In the genomic region with DNA sequence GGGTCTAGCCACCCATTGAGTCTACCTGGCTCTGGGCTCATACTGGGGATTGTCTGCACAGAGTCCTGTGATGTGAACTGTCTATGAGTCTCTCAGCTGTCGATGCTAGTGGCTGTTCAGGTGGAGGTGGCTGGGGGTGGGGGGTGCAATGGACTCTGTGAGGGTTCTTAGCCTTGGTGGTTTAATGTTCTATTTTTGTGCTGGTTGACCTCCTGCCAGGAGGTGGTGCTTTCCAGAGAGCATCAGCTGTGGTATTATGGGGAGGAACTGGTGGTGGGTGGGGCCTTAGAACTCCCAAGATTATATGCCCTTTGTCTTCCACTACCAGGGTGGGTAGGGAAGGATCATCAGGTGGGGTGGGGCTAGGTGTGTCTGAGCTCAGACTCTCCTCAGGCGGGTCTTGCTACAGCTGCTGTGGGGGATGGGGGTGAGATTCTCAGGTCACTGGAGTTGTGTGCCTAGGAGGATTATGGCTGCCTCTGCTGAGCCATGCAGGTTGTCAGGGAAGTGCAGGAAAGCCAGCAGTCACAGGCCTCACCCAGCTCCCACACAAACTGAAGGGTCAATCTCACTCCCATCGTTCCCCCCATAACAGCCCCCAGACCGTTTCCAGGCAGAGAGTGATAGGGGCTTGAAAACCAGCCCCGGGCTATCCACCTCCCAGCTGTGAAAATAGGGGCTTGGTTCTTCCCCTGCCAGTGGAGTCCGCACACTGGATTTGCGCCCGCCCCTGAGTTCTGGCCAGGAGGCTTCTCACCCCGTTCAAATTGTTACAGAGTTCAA, we compare ENCODE assay signal across 8 cellular contexts.
DNase-seq lines count a peak whose midpoint lies in the region; ATAC-seq, FAIRE-seq and TF ChIP-seq lines count a peak whose summit lies in the region.
"Not testable (repeated sequence)": the region's sequence is repeated elsewhere in the genome, so short reads cannot be mapped to it uniquely, and the experiment has no call there.

No MANE protein-coding gene starts in this region.

- intact Hi-C loops in GM12878 (cut with micrococcal nuclease; ENCODE audit: unreplicated experiment) = loop anchor here (10.0 kb wide), 1 partner anchor 1008 kb away; a partner anchor contains a TSS

- H3K79me2 ChIP-seq in GM12878 (ENCODE audit: control insufficient read depth, insufficient read depth, low read length) = not testable (repeated sequence)

- TF ChIP-seq RAD21 in GM12878 (IDR thresholded peaks at IDR 0.05; ENCODE audit: insufficient read depth, low read depth, low read length) = not testable (repeated sequence)

- peaks cover 28 to 30% of the 10 kb centered on the region in 2 donors for H3K9me3 Mint-ChIP-seq in stimulated activated naive B cell treated with anti-CD40 and anti-IgM and Interleukin-4, amounts not matched to agents 10 μg/mL and 1 μg/mL and 100 μg/mL, for 72 hours

- H3K9ac ChIP-seq in GM12878 (ENCODE audit: control insufficient read depth, insufficient read depth, low read length) = peak overlapping the region; percentile 44

- H3K27ac Mint-ChIP-seq in stimulated activated naive B cell treated with anti-CD40 and anti-IgM and Interleukin-4, amounts not matched to agents 10 μg/mL and 1 μg/mL and 100 μg/mL, for 72 hours = peak overlapping the region; percentile 88

- H3K27me3 Mint-ChIP-seq in stimulated activated naive B cell treated with anti-CD40 and anti-IgM and Interleukin-4, amounts not matched to agents 10 μg/mL and 1 μg/mL and 100 μg/mL, for 72 hours = not testable (repeated sequence)

- POLR2A ChIA-PET in GM12878 (lab: Charles Lee) = interaction anchor here (0.6 to 2.1 kb wide), 3 partner anchors 10 to 407 kb away, joined by 3 to 8 read pairs (median 3); no protein-coding TSS in a partner anchor

- in situ Hi-C loops in GM12878 (cut with MboI) = not testable (repeated sequence)

- peak overlapping the region; percentile 82 for H3K4me2 ChIP-seq in GM12878 (ENCODE audit: control insufficient read depth, insufficient read depth)

- not testable (repeated sequence) for BruUV-seq in GM12878 (replicated peaks; lab: Mats Ljungman, UMichigan)

- ATAC-seq in GM18498 (IDR thresholded peaks at IDR 0.05; ENCODE audit: unreplicated experiment) (peak; percentile 66), GM19025 (IDR thresholded peaks at IDR 0.05; ENCODE audit: low read depth, unreplicated experiment) (peak; percentile 66), GM21390 (IDR thresholded peaks at IDR 0.05; ENCODE audit: unreplicated experiment) (peak; percentile 67), HG02642 (IDR thresholded peaks at IDR 0.05; ENCODE audit: poor library complexity, unreplicated experiment) (peak; percentile 71), HG03095 (IDR thresholded peaks at IDR 0.05; ENCODE audit: unreplicated experiment) (peak; percentile 48), HG03565 (IDR thresholded peaks at IDR 0.05; ENCODE audit: unreplicated experiment) (peak; percentile 50), GM12878 (peak; percentile 80)
- peak; percentile 65 to 78 for ATAC-seq in stimulated activated naive B cell treated with anti-CD40 and anti-IgM and Interleukin-4, amounts not matched to agents 10 μg/mL and 1 μg/mL and 100 μg/mL, for 72 hours (replicated peaks)

- RAD21 ChIA-PET in GM12878 (lab: Charles Lee; ENCODE audit: unreplicated experiment) = interaction anchor here (0.5 to 3.6 kb wide), 4 partner anchors 10 to 264 kb away, joined by 3 to 18 read pairs (median 9); no protein-coding TSS in a partner anchor

- H2AFZ ChIP-seq in GM12878 (ENCODE audit: control insufficient read depth, low read depth, low read length) = peak overlapping the region; percentile 58

- not testable (repeated sequence) for TF ChIP-seq EP300 in GM12878 (IDR thresholded peaks at IDR 0.05; ENCODE audit: borderline replicate concordance in 1 of 2, control insufficient read depth in 1 of 2, low read depth in 2 of 2, low read length in 2 of 2)

- WGBS in GM12878 (ENCODE audit: insufficient coverage, insufficient replicate concordance, low lambda C conversion rate, missing lambda C conversion rate) = 22% methylated on average over 9 of the region's 9 CpGs

- not testable (repeated sequence) for H3K27me3 ChIP-seq in GM12878 (replicated peaks in 1 of 2; ENCODE audit: control insufficient read depth in 2 of 2, insufficient read depth in 2 of 2, low read length in 1 of 2)

- not testable (repeated sequence) for TF ChIP-seq CTCF in GM12878 (IDR thresholded peaks at IDR 0.05 in 2 of 3, conservative IDR thresholded peaks at IDR 0.05 in 1 of 3; ENCODE audit: control insufficient read depth in 2 of 3, extremely low read depth in 1 of 3, insufficient read depth in 1 of 3, low read depth in 3 of 3, low read length in 3 of 3)

- SMC1A ChIA-PET in GM12878 (lab: Charles Lee; ENCODE audit: uncharacterized antibody, unreplicated experiment) = interaction anchor here (0.8 to 12.9 kb wide), 12 partner anchors 9 to 404 kb away, joined by 3 to 166 read pairs (median 6); no protein-coding TSS in a partner anchor

- not testable (repeated sequence) for TF ChIP-seq POLR2A in GM12878 (IDR thresholded peaks at IDR 0.05; ENCODE audit: low read depth, low read length)

- peak overlapping the region; percentile 90 for H3K27ac ChIP-seq in GM12878 (ENCODE audit: control insufficient read depth, insufficient read depth)

- H4K20me1 ChIP-seq in GM12878 (ENCODE audit: control insufficient read depth, insufficient read depth) = not testable (repeated sequence)

- H3K4me1 Mint-ChIP-seq in stimulated activated naive B cell treated with anti-CD40 and anti-IgM and Interleukin-4, amounts not matched to agents 10 μg/mL and 1 μg/mL and 100 μg/mL, for 72 hours = peaks cover 63 to 85% of the 10 kb centered on the region in 2 donors

- CTCF ChIA-PET in GM12878 (lab: Yijun Ruan, JAX) = interaction anchor here (1.1 to 2.8 kb wide), 8 partner anchors 9 to 442 kb away, joined by 3 to 27 read pairs (median 4); no protein-coding TSS in a partner anchor

- not testable (repeated sequence) for FAIRE-seq in GM12878 (lab: Jason Lieb, UNC)

- peaks cover 31 to 46% of the 10 kb centered on the region in 2 donors for H3K36me3 Mint-ChIP-seq in stimulated activated naive B cell treated with anti-CD40 and anti-IgM and Interleukin-4, amounts not matched to agents 10 μg/mL and 1 μg/mL and 100 μg/mL, for 72 hours

- peak; percentile 51 for DNase-seq in GM12878 (ENCODE audit: low read depth, low spot score)
- peak; percentile 53 for DNase-seq in stimulated activated naive B cell treated with anti-CD40 and anti-IgM and Interleukin-4, amounts not matched to agents 10 μg/mL and 1 μg/mL and 100 μg/mL, for 72 hours

- not testable (repeated sequence) for H3K36me3 ChIP-seq in GM12878 (ENCODE audit: control insufficient read depth in 2 of 2, insufficient read depth in 2 of 2, low read length in 1 of 2)

- H3K4me1 ChIP-seq in GM12878 (ENCODE audit: control insufficient read depth, insufficient read depth, low read length) = peaks cover 41% of the 10 kb centered on the region

- peak overlapping the region; percentile 77 to 78 for H3K4me3 Mint-ChIP-seq in stimulated activated naive B cell treated with anti-CD40 and anti-IgM and Interleukin-4, amounts not matched to agents 10 μg/mL and 1 μg/mL and 100 μg/mL, for 72 hours

- H3K9me3 ChIP-seq in GM12878 (replicated peaks; ENCODE audit: control insufficient read depth, insufficient read depth, low read length) = not testable (repeated sequence)

- peak overlapping the region; percentile 46; the same call in 1 of the 2 replicates for H3K4me3 ChIP-seq in GM12878

TF ChIP-seq in GM12878, 131 proteins besides CTCF, POLR2A, EP300 and RAD21 (continues in another document):
- 0 out of 2 replicates have a peak, but pooled peaks have one; percentile 12 for TF ChIP-seq CREB1 (IDR thresholded peaks at IDR 0.05; ENCODE audit: low read depth)
- TF ChIP-seq YY1 (IDR thresholded peaks at IDR 0.05; ENCODE audit: low read depth, low read length) = 0 out of 2 replicates have a peak, but pooled peaks have one; percentile 4
- TF ChIP-seq MEF2B (IDR thresholded peaks at IDR 0.05; ENCODE audit: partially characterized antibody, poor library complexity, severe bottlenecking) = peak; percentile 88
- peak; percentile 71 for TF ChIP-seq RUNX3 (IDR thresholded peaks at IDR 0.05; ENCODE audit: low read length)
- TF ChIP-seq CHD2 (IDR thresholded peaks at IDR 0.05; ENCODE audit: borderline replicate concordance, low read depth, low read length) = 0 out of 2 replicates have a peak, but pooled peaks have one; percentile 35
- peak; percentile 82 for TF ChIP-seq MEF2A (IDR thresholded peaks at IDR 0.05; ENCODE audit: insufficient read depth, low read depth, low read length)
- TF ChIP-seq, protein P1, sequence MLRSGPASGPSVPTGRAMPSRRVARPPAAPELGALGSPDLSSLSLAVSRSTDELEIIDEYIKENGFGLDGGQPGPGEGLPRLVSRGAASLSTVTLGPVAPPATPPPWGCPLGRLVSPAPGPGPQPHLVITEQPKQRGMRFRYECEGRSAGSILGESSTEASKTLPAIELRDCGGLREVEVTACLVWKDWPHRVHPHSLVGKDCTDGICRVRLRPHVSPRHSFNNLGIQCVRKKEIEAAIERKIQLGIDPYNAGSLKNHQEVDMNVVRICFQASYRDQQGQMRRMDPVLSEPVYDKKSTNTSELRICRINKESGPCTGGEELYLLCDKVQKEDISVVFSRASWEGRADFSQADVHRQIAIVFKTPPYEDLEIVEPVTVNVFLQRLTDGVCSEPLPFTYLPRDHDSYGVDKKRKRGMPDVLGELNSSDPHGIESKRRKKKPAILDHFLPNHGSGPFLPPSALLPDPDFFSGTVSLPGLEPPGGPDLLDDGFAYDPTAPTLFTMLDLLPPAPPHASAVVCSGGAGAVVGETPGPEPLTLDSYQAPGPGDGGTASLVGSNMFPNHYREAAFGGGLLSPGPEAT (IDR thresholded peaks at IDR 0.05; ENCODE audit: low read depth) = peak; percentile 68
- peak; percentile 74 for TF ChIP-seq NR2F1 (conservative IDR thresholded peaks at IDR 0.05)
- TF ChIP-seq BCL11A (IDR thresholded peaks at IDR 0.05; ENCODE audit: low read depth, low read length) = 0 out of 2 replicates have a peak, but pooled peaks have one; percentile 16
- peak in 1 of 2 experiments; percentile 18; a peak in 1 of 4 replicates for TF ChIP-seq BHLHE40 (IDR thresholded peaks at IDR 0.05; ENCODE audit: borderline replicate concordance in 1 of 2, low read depth in 2 of 2, low read length in 1 of 2)
- TF ChIP-seq, protein P2, sequence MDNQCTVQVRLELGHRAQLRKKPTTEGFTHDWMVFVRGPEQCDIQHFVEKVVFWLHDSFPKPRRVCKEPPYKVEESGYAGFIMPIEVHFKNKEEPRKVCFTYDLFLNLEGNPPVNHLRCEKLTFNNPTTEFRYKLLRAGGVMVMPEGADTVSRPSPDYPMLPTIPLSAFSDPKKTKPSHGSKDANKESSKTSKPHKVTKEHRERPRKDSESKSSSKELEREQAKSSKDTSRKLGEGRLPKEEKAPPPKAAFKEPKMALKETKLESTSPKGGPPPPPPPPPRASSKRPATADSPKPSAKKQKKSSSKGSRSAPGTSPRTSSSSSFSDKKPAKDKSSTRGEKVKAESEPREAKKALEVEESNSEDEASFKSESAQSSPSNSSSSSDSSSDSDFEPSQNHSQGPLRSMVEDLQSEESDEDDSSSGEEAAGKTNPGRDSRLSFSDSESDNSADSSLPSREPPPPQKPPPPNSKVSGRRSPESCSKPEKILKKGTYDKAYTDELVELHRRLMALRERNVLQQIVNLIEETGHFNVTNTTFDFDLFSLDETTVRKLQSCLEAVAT (IDR thresholded peaks at IDR 0.05) = peak; percentile 54

Comparison
In these comparisons a context has a peak if more than half of its experiments do, and no peak if none do; other contexts are left out.
1. Peak in every context shown above with its lines: DNase-seq, ATAC-seq, H3K4me3 ChIP-seq and H3K27ac ChIP-seq.